Comparison of ENCODE assay signal across 20 cellular contexts in the genomic region with DNA sequence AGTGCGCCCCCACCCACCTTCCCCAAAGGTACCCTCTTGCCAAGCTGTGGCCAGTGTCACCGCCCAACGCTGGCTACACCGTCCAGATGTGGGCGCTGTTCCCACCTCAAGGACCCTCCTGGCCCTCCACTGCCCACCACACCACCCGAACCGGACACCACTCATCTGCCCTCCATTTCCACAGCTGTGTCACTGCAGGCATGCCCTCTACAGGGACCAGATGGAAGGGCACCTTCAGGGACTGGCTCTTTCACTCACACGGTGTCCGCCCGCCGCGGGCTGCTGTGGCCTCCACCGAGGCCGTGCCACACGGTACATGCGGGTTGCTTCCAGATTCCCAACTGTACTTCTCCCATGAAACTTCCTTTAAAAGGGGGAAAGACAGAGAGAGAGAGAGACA.
DNase-seq lines count a peak whose midpoint lies in the region; ATAC-seq and TF ChIP-seq lines count a peak whose summit lies in the region.
"Had no signal": no experiment of that assay in that cellular context is flagged by ENCODE, and none has a peak within 500 bp of the region (broad histone marks: within the 10 kb centered on the region; RNA-seq: fewer than 3 reads in every experiment).

No MANE protein-coding gene starts in this region.

- H3K36me3 ChIP-seq in PC-3 (ENCODE audit: low read depth, low read length) (no peaks in the 10 kb centered on the region), sigmoid colon (no peaks in the 10 kb centered on the region)
- no peaks in the 10 kb centered on the region for H3K36me3 ChIP-seq in naive thymus-derived CD4-positive, alpha-beta T cell (ENCODE audit: control insufficient read depth in 2 of 3, insufficient read depth in 3 of 3, low read length in 3 of 3)
- H3K36me3 ChIP-seq: stomach had no signal

- DNase-seq in activated naive CD8-positive, alpha-beta T cell treated with anti-CD3 and anti-CD28 coated beads for 36 hours = no peak
- no peak for DNase-seq in activated naive CD8-positive, alpha-beta T cell treated with anti-CD3 and anti-CD28 coated beads, Interleukin-2, amount 50 U/mL, for 24 hours
- no peak for DNase-seq in PC-3
- DNase-seq in left ventricle myocardium superior = peak; percentile 11
- DNase-seq in sigmoid colon = peak; percentile 26
- no peak for DNase-seq in naive thymus-derived CD4-positive, alpha-beta T cell
- no peak for DNase-seq in OCI-M1 (lab: John Stamatoyannopoulos, UW)
- DNase-seq in NCI-H2196 (lab: John Stamatoyannopoulos, UW; ENCODE audit: unreplicated experiment) = no peak
- DNase-seq: activated B cell treated with CpG ODN at 0.5 μM for 24 hours; activated gamma-delta T cell; activated T-cell treated with anti-CD3 and anti-CD28 coated beads for 4 hours; DMS53; effector memory CD8-positive, alpha-beta T cell; foreskin keratinocyte; NCI-H187 treated with DMSO at 0.1 percent for 48 hours; NCI-H748 treated with DMSO at 0.1 percent for 48 hours; stomach; trophoblast cell had no signal

- H3K9me3 ChIP-seq in PC-3 (ENCODE audit: low read length) (no peaks in the 10 kb centered on the region), sigmoid colon (peaks cover 0 to 5% (median 2%) of the 10 kb centered on the region in 4 donors)
- peaks cover 0 to 3% (median 0%) of the 10 kb centered on the region in 3 experiments for H3K9me3 ChIP-seq in naive thymus-derived CD4-positive, alpha-beta T cell (ENCODE audit: control insufficient read depth in 2 of 3, low read length in 3 of 3)

- H3K27me3 Mint-ChIP-seq in activated naive CD8-positive, alpha-beta T cell treated with anti-CD3 and anti-CD28 coated beads for 36 hours = no peaks in the 10 kb centered on the region
- H3K27me3 Mint-ChIP-seq in activated naive CD8-positive, alpha-beta T cell treated with anti-CD3 and anti-CD28 coated beads, Interleukin-2, amount 50 U/mL, for 24 hours = no peaks in the 10 kb centered on the region
- H3K27me3 Mint-ChIP-seq in naive thymus-derived CD4-positive, alpha-beta T cell = peaks cover 0 to 3% (median 0%) of the 10 kb centered on the region in 5 donors
- H3K27me3 Mint-ChIP-seq: activated B cell treated with CpG ODN at 0.5 μM for 24 hours had no signal

- TF ChIP-seq CTCF in PC-3 (conservative IDR thresholded peaks at IDR 0.05; ENCODE audit: low read depth, low read length) (0 out of 2 replicates have a peak, but pooled peaks have one; percentile 15), sigmoid colon (IDR thresholded peaks at IDR 0.05) (no peak)

- no peak for ATAC-seq in activated naive CD8-positive, alpha-beta T cell treated with anti-CD3 and anti-CD28 coated beads, Interleukin-2, amount 50 U/mL, for 24 hours
- no peak for ATAC-seq in PC-3
- no peak for ATAC-seq in left ventricle myocardium superior
- no peak for ATAC-seq in naive thymus-derived CD4-positive, alpha-beta T cell
- ATAC-seq: effector memory CD8-positive, alpha-beta T cell; esophagus mucosa; foreskin keratinocyte had no signal

- no peaks in the 10 kb centered on the region for H4K20me1 ChIP-seq in PC-3 (ENCODE audit: low read length)

- no peaks in the 10 kb centered on the region for H3K79me2 ChIP-seq in PC-3 (ENCODE audit: low read length)

- no peak for TF ChIP-seq POLR2A in sigmoid colon (IDR thresholded peaks at IDR 0.05)

- peaks cover 1% of the 10 kb centered on the region for H3K9me3 Mint-ChIP-seq in activated naive CD8-positive, alpha-beta T cell treated with anti-CD3 and anti-CD28 coated beads for 36 hours
- H3K9me3 Mint-ChIP-seq in activated naive CD8-positive, alpha-beta T cell treated with anti-CD3 and anti-CD28 coated beads, Interleukin-2, amount 50 U/mL, for 24 hours = no peaks in the 10 kb centered on the region
- peaks cover 0 to 3% (median 0%) of the 10 kb centered on the region in 11 donors for H3K9me3 Mint-ChIP-seq in naive thymus-derived CD4-positive, alpha-beta T cell
- H3K9me3 Mint-ChIP-seq: effector memory CD8-positive, alpha-beta T cell had no signal

- no peaks in the 10 kb centered on the region for H3K9me2 ChIP-seq in PC-3 (replicated peaks; ENCODE audit: low read length)

- H3F3A ChIP-seq in PC-3 (ENCODE audit: low read length, unreplicated experiment) = no peaks in the 10 kb centered on the region

- 91 to 92% methylated on average over 16 of the region's 16 CpGs for WGBS in sigmoid colon, 2 donors

- H3K27ac ChIP-seq in PC-3 (ENCODE audit: low read length) (no peak overlapping the region), sigmoid colon (no peak overlapping the region)
- no peak overlapping the region for H3K27ac ChIP-seq in naive thymus-derived CD4-positive, alpha-beta T cell (ENCODE audit: low read depth, low read length)
- H3K27ac ChIP-seq: coronary artery, foreskin keratinocyte, stomach had no signal

- H3K27ac Mint-ChIP-seq in activated naive CD8-positive, alpha-beta T cell treated with anti-CD3 and anti-CD28 coated beads for 36 hours = peak overlapping the region; percentile 56
- no peak overlapping the region for H3K27ac Mint-ChIP-seq in activated naive CD8-positive, alpha-beta T cell treated with anti-CD3 and anti-CD28 coated beads, Interleukin-2, amount 50 U/mL, for 24 hours
- no peak overlapping the region for H3K27ac Mint-ChIP-seq in naive thymus-derived CD4-positive, alpha-beta T cell
- H3K27ac Mint-ChIP-seq: activated B cell treated with CpG ODN at 0.5 μM for 24 hours; effector memory CD8-positive, alpha-beta T cell had no signal

- peaks cover 6% of the 10 kb centered on the region for H3K4me1 Mint-ChIP-seq in activated naive CD8-positive, alpha-beta T cell treated with anti-CD3 and anti-CD28 coated beads for 36 hours
- peaks cover 2% of the 10 kb centered on the region for H3K4me1 Mint-ChIP-seq in activated naive CD8-positive, alpha-beta T cell treated with anti-CD3 and anti-CD28 coated beads, Interleukin-2, amount 50 U/mL, for 24 hours
- H3K4me1 Mint-ChIP-seq in naive thymus-derived CD4-positive, alpha-beta T cell = peaks cover 0 to 5% (median 0%) of the 10 kb centered on the region in 7 donors
- H3K4me1 Mint-ChIP-seq: activated B cell treated with CpG ODN at 0.5 μM for 24 hours had no signal

- H3K4me3 Mint-ChIP-seq in activated naive CD8-positive, alpha-beta T cell treated with anti-CD3 and anti-CD28 coated beads for 36 hours = no peak overlapping the region
- H3K4me3 Mint-ChIP-seq in activated naive CD8-positive, alpha-beta T cell treated with anti-CD3 and anti-CD28 coated beads, Interleukin-2, amount 50 U/mL, for 24 hours = no peak overlapping the region
- H3K4me3 Mint-ChIP-seq in naive thymus-derived CD4-positive, alpha-beta T cell = no peak overlapping the region
- H3K4me3 Mint-ChIP-seq: activated B cell treated with CpG ODN at 0.5 μM for 24 hours; effector memory CD8-positive, alpha-beta T cell had no signal

- H3K4me3 ChIP-seq in PC-3 (ENCODE audit: low read length) = no peak overlapping the region
- no peak overlapping the region for H3K4me3 ChIP-seq in sigmoid colon
- H3K4me3 ChIP-seq in naive thymus-derived CD4-positive, alpha-beta T cell (ENCODE audit: low read length) = no peak overlapping the region
- H3K4me3 ChIP-seq: coronary artery, stomach had no signal

- no TSS peak for BruUV-seq in PC-3 (replicated peaks; lab: Mats Ljungman, UMichigan)

- H2AFZ ChIP-seq in PC-3 (ENCODE audit: low read length) = no peak overlapping the region

- H3K36me3 Mint-ChIP-seq in activated naive CD8-positive, alpha-beta T cell treated with anti-CD3 and anti-CD28 coated beads for 36 hours = no peaks in the 10 kb centered on the region
- H3K36me3 Mint-ChIP-seq in activated naive CD8-positive, alpha-beta T cell treated with anti-CD3 and anti-CD28 coated beads, Interleukin-2, amount 50 U/mL, for 24 hours (ENCODE audit: low read depth) = no peaks in the 10 kb centered on the region
- peaks cover 0 to 6% (median 0%) of the 10 kb centered on the region in 5 donors for H3K36me3 Mint-ChIP-seq in naive thymus-derived CD4-positive, alpha-beta T cell

- intact Hi-C loops in PC-3 (cut with micrococcal nuclease) (no loop called here), left ventricle myocardium superior (cut with micrococcal nuclease) (no loop called here), sigmoid colon (cut with DNase I) (no loop called here)
- intact Hi-C loops in naive thymus-derived CD4-positive, alpha-beta T cell (cut with micrococcal nuclease) = no loop called here

- no peak for TF ChIP-seq EP300 in sigmoid colon (IDR thresholded peaks at IDR 0.05)

- H3K27me3 ChIP-seq in PC-3 (ENCODE audit: low read length) (no peaks in the 10 kb centered on the region), sigmoid colon (peaks cover 0 to 9% (median 4%) of the 10 kb centered on the region in 3 donors)
- H3K27me3 ChIP-seq in naive thymus-derived CD4-positive, alpha-beta T cell (ENCODE audit: control insufficient read depth in 2 of 2, insufficient read depth in 2 of 2, low read length in 2 of 2) = no peaks in the 10 kb centered on the region

- H3K4me1 ChIP-seq in PC-3 (ENCODE audit: insufficient read depth, low read length) (no peaks in the 10 kb centered on the region), sigmoid colon (no peaks in the 10 kb centered on the region)
- no peaks in the 10 kb centered on the region for H3K4me1 ChIP-seq in naive thymus-derived CD4-positive, alpha-beta T cell (ENCODE audit: control insufficient read depth in 2 of 2, insufficient read depth in 2 of 2, low read length in 2 of 2)
- H3K4me1 ChIP-seq: foreskin keratinocyte, stomach had no signal

- H3K4me2 ChIP-seq in PC-3 (ENCODE audit: low read length) = no peak overlapping the region

- CTCF ChIA-PET in PC-3 (lab: Charles Lee) = no interaction called here
- CTCF ChIA-PET in naive thymus-derived CD4-positive, alpha-beta T cell (lab: Charles Lee) = interaction anchor here (0.8 kb wide), 1 partner anchor 466 kb away, joined by 3 read pairs; no protein-coding TSS in a partner anchor

- H3K9ac ChIP-seq in PC-3 (ENCODE audit: low read length) = no peak overlapping the region

- POLR2A ChIA-PET in PC-3 (lab: Charles Lee; ENCODE audit: unreplicated experiment) = no interaction called here
- POLR2A ChIA-PET in naive thymus-derived CD4-positive, alpha-beta T cell (lab: Charles Lee) = no interaction called here

Comparison
In these comparisons a context has a peak if more than half of its experiments do, and no peak if none do; other contexts are left out.
1. DNase-seq: peak in left ventricle myocardium superior (single experiment) and sigmoid colon (single experiment); none in activated naive CD8-positive, alpha-beta T cell treated with anti-CD3 and anti-CD28 coated beads for 36 hours (single experiment), activated naive CD8-positive, alpha-beta T cell treated with anti-CD3 and anti-CD28 coated beads, Interleukin-2, amount 50 U/mL, for 24 hours (single experiment), PC-3 (single experiment), naive thymus-derived CD4-positive, alpha-beta T cell (0 of 9), OCI-M1 (single experiment) and NCI-H2196 (single experiment).